15 cellular contexts compared by ENCODE assay signal in the genomic region with DNA sequence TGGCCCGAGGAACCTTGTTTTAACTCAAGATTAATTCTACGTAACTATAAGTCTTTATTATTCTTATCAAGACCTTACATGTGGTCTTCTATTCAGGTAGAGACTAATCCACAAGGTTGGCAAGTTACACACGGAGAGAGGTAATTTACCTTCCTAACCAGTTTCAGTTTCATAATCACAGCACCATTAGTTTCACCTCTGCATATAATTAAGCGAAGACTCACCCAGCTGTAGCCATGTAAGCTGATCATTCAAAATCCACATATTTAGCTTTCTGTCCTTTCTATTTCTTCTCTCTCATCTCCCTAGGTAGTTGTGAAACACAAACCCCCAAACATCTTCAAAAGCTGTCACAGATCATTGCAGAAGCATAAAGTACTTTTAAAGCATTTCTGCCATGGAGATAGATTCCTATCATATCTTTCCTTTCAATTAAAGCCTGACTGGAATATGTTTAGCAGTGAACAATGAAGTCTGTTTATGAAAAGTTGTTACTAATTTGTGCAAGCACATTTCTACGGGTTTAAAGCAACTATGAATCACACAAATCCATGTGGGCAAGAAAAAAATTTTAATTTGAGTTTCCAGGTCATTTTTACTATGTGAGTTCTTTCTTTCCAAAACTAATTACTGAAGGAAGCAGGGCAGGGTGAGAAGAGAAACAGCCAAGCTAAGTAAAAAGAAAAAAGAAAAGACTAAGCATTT.
A peak's percentile ranks its signal among the peaks of the same experiment; 100 is the strongest.
DNase-seq lines count a peak whose midpoint lies in the region; ATAC-seq, FAIRE-seq and TF ChIP-seq lines count a peak whose summit lies in the region.
"Had no signal": no experiment of that assay in that cellular context is flagged by ENCODE, and none has a peak within 500 bp of the region (broad histone marks: within the 10 kb centered on the region; RNA-seq: fewer than 3 reads in every experiment).

No MANE protein-coding gene starts in this region.

- H3K27me3 ChIP-seq in GM12878 (replicated peaks in 1 of 2; ENCODE audit: control insufficient read depth in 2 of 2, insufficient read depth in 2 of 2, low read length in 1 of 2) (no peaks in the 10 kb centered on the region), GM23248 (replicated peaks; ENCODE audit: insufficient read depth) (no peaks in the 10 kb centered on the region)
- H3K27me3 ChIP-seq: BLaER1 treated with 17β-estradiol and CSF1 and Interleukin-3, amounts not matched to agents 10 nM and 100 nM; heart left ventricle had no signal

- no peak for TF ChIP-seq EP300 in GM12878 (IDR thresholded peaks at IDR 0.05; ENCODE audit: borderline replicate concordance in 1 of 2, control insufficient read depth in 1 of 2, low read depth in 2 of 2, low read length in 2 of 2)

- H3K4me1 Mint-ChIP-seq in nephron progenitor cell: peaks cover 8% of the 10 kb centered on the region
- H3K4me1 Mint-ChIP-seq: activated naive CD4-positive, alpha-beta T cell treated with anti-CD3 and anti-CD28 coated beads, Interleukin-2, amount 10 ng/mL, durations not matched to agents 7 days and 5 days had no signal

- H3K9me3 Mint-ChIP-seq in nephron progenitor cell: peaks cover 27% of the 10 kb centered on the region

- no TSS peak for BruUV-seq in GM12878 (replicated peaks; lab: Mats Ljungman, UMichigan)

- no peaks in the 10 kb centered on the region for H4K20me1 ChIP-seq in GM12878 (ENCODE audit: control insufficient read depth, insufficient read depth)
- no peaks in the 10 kb centered on the region for H4K20me1 ChIP-seq in GM23248 (ENCODE audit: insufficient read depth)
- H4K20me1 ChIP-seq: BLaER1 treated with 17β-estradiol and CSF1 and Interleukin-3, amounts not matched to agents 10 nM and 100 nM had no signal

- H3K36me3 ChIP-seq in GM12878 (ENCODE audit: control insufficient read depth in 2 of 2, insufficient read depth in 2 of 2, low read length in 1 of 2) (no peaks in the 10 kb centered on the region), GM23248 (ENCODE audit: low read depth) (no peaks in the 10 kb centered on the region)
- H3K36me3 ChIP-seq: BLaER1 treated with 17β-estradiol and CSF1 and Interleukin-3, amounts not matched to agents 10 nM and 100 nM; heart left ventricle had no signal

- intact Hi-C loops in GM12878 (cut with micrococcal nuclease; ENCODE audit: unreplicated experiment): no loop called here

- H3K27ac ChIP-seq in GM12878 (ENCODE audit: control insufficient read depth, insufficient read depth) (no peak overlapping the region), GM23248 (no peak overlapping the region)
- H3K27ac ChIP-seq: BLaER1 treated with 17β-estradiol and CSF1 and Interleukin-3, amounts not matched to agents 10 nM and 100 nM had no signal

- H3K4me1 ChIP-seq in GM12878 (ENCODE audit: control insufficient read depth, insufficient read depth, low read length) (no peaks in the 10 kb centered on the region), GM23248 (ENCODE audit: insufficient read depth) (no peaks in the 10 kb centered on the region)
- H3K4me1 ChIP-seq: BLaER1 treated with 17β-estradiol and CSF1 and Interleukin-3, amounts not matched to agents 10 nM and 100 nM; heart left ventricle had no signal

- H3K9me3 ChIP-seq in GM12878 (replicated peaks; ENCODE audit: control insufficient read depth, insufficient read depth, low read length) (no peaks in the 10 kb centered on the region), GM23248 (ENCODE audit: low read depth) (no peaks in the 10 kb centered on the region)

- 3% methylated on average over 5 of the region's 5 CpGs for WGBS in GM12878 (ENCODE audit: insufficient coverage, insufficient replicate concordance, low lambda C conversion rate, missing lambda C conversion rate)
- 29 to 34% methylated on average over 5 of the region's 5 CpGs for WGBS in GM23248 (ENCODE audit: low coverage in 1 of 2, low lambda C conversion rate in 2 of 2, missing lambda C conversion rate in 2 of 2), 2 experiments

- no peak for TF ChIP-seq RAD21 in GM12878 (IDR thresholded peaks at IDR 0.05; ENCODE audit: insufficient read depth, low read depth, low read length)

- CTCF ChIA-PET in GM12878 (lab: Yijun Ruan, JAX): no interaction called here

- H3K4me2 ChIP-seq in GM12878 (ENCODE audit: control insufficient read depth, insufficient read depth): no peak overlapping the region
- no peak overlapping the region for H3K4me2 ChIP-seq in GM23248 (ENCODE audit: unreplicated experiment)
- H3K4me2 ChIP-seq: BLaER1 treated with 17β-estradiol and CSF1 and Interleukin-3, amounts not matched to agents 10 nM and 100 nM had no signal

- RAD21 ChIA-PET in GM12878 (lab: Charles Lee; ENCODE audit: unreplicated experiment): no interaction called here

- no peak for TF ChIP-seq POLR2A in GM12878 (IDR thresholded peaks at IDR 0.05; ENCODE audit: low read depth, low read length)

- H3K9me2 ChIP-seq in GM23248 (ENCODE audit: insufficient read depth): no peaks in the 10 kb centered on the region

- POLR2A ChIA-PET in GM12878 (lab: Charles Lee): no interaction called here

- in situ Hi-C loops in GM12878 (cut with MboI) (no loop called here), GM23248 (cut with MboI) (no loop called here)

- SMC1A ChIA-PET in GM12878 (lab: Charles Lee; ENCODE audit: uncharacterized antibody, unreplicated experiment): interaction anchor here (1.1 kb wide), 1 partner anchor 15 kb away, joined by 3 read pairs; no protein-coding TSS in a partner anchor

- H3K79me2 ChIP-seq in GM12878 (ENCODE audit: control insufficient read depth, insufficient read depth, low read length): no peaks in the 10 kb centered on the region
- H3K79me2 ChIP-seq in GM23248 (ENCODE audit: insufficient read depth): no peaks in the 10 kb centered on the region

- H2AFZ ChIP-seq in GM12878 (ENCODE audit: control insufficient read depth, low read depth, low read length) (no peak overlapping the region), GM23248 (no peak overlapping the region)

- TF ChIP-seq CTCF in GM12878 (IDR thresholded peaks at IDR 0.05 in 2 of 3, conservative IDR thresholded peaks at IDR 0.05 in 1 of 3; ENCODE audit: control insufficient read depth in 2 of 3, extremely low read depth in 1 of 3, insufficient read depth in 1 of 3, low read depth in 3 of 3, low read length in 3 of 3) (no peak), nephron progenitor cell (IDR thresholded peaks at IDR 0.05) (no peak)

- H3K27ac Mint-ChIP-seq in nephron progenitor cell: peak overlapping the region; percentile 1
- H3K27ac Mint-ChIP-seq: activated naive CD4-positive, alpha-beta T cell treated with anti-CD3 and anti-CD28 coated beads, Interleukin-2, amount 10 ng/mL, durations not matched to agents 7 days and 5 days; dendritic cell treated with granulocyte-macrophage colony-stimulating factor and Interleukin-4, amounts not matched to agents 40 ng/mL and 50 ng/mL, for 4 days had no signal

- H3K9ac ChIP-seq in GM12878 (ENCODE audit: control insufficient read depth, insufficient read depth, low read length) (no peak overlapping the region), GM23248 (no peak overlapping the region)
- H3K9ac ChIP-seq: BLaER1 treated with 17β-estradiol and CSF1 and Interleukin-3, amounts not matched to agents 10 nM and 100 nM had no signal

- no peaks in the 10 kb centered on the region for H3K27me3 Mint-ChIP-seq in nephron progenitor cell (ENCODE audit: low read depth, poor library complexity)
- H3K27me3 Mint-ChIP-seq: activated naive CD4-positive, alpha-beta T cell treated with anti-CD3 and anti-CD28 coated beads, Interleukin-2, amount 10 ng/mL, durations not matched to agents 7 days and 5 days; dendritic cell treated with granulocyte-macrophage colony-stimulating factor and Interleukin-4, amounts not matched to agents 40 ng/mL and 50 ng/mL, for 4 days had no signal

- DNase-seq in GM12878 (ENCODE audit: low read depth, low spot score) (no peak), nephron progenitor cell (no peak), HK-2 (ENCODE audit: unreplicated experiment) (no peak), GM23248 (no peak), NCI-H526 treated with DMSO at 0.1 percent for 48 hours (lab: John Stamatoyannopoulos, UW) (no peak)
- DNase-seq: activated naive CD4-positive, alpha-beta T cell treated with anti-CD3 and anti-CD28 coated beads, Interleukin-2, amount 10 ng/mL, durations not matched to agents 7 days and 5 days; GDM1; heart left ventricle; KG1; NCI-H446 had no signal

- H3F3A ChIP-seq in GM23248 (ENCODE audit: insufficient read depth): no peaks in the 10 kb centered on the region

- no peak overlapping the region for H3K4me3 Mint-ChIP-seq in nephron progenitor cell
- H3K4me3 Mint-ChIP-seq: activated naive CD4-positive, alpha-beta T cell treated with anti-CD3 and anti-CD28 coated beads, Interleukin-2, amount 10 ng/mL, durations not matched to agents 7 days and 5 days; dendritic cell treated with granulocyte-macrophage colony-stimulating factor and Interleukin-4, amounts not matched to agents 40 ng/mL and 50 ng/mL, for 4 days had no signal

- FAIRE-seq in GM12878 (lab: Jason Lieb, UNC): no peak

- ATAC-seq in GM18517 (IDR thresholded peaks at IDR 0.05; ENCODE audit: unreplicated experiment) (peak; percentile 87), HG02938 (IDR thresholded peaks at IDR 0.05; ENCODE audit: unreplicated experiment) (peak; percentile 98), GM12878 (peak; percentile 73), GM21526 (IDR thresholded peaks at IDR 0.05; ENCODE audit: low FRiP score, unreplicated experiment) (no peak)
- ATAC-seq: heart left ventricle had no signal

- H3K4me3 ChIP-seq in GM12878 (no peak overlapping the region), GM23248 (no peak overlapping the region)
- H3K4me3 ChIP-seq: BLaER1 treated with 17β-estradiol and CSF1 and Interleukin-3, amounts not matched to agents 10 nM and 100 nM; heart left ventricle had no signal

- H3K36me3 Mint-ChIP-seq in nephron progenitor cell (ENCODE audit: low read depth): peaks cover 6% of the 10 kb centered on the region
- H3K36me3 Mint-ChIP-seq: activated naive CD4-positive, alpha-beta T cell treated with anti-CD3 and anti-CD28 coated beads, Interleukin-2, amount 10 ng/mL, durations not matched to agents 7 days and 5 days had no signal

TF ChIP-seq in GM12878, 131 proteins besides CTCF, POLR2A, EP300 and RAD21:
- TF ChIP-seq MTA2 (IDR thresholded peaks at IDR 0.05; ENCODE audit: low read depth): no peak
- no peak for TF ChIP-seq IKZF1 (conservative IDR thresholded peaks at IDR 0.05)
- no peak for TF ChIP-seq SIN3A (IDR thresholded peaks at IDR 0.05; ENCODE audit: low read depth, low read length)
- no peak for TF ChIP-seq STAT1 (conservative IDR thresholded peaks at IDR 0.05)
- TF ChIP-seq HDAC6 (IDR thresholded peaks at IDR 0.05; ENCODE audit: unreplicated experiment): no peak
